Comparison of ENCODE assay signal across 28 cellular contexts in genomic region chr1:91314643-91315042, GRCh38.
"Had no signal": no experiment of that assay in that cellular context is flagged by ENCODE, and none has a peak within 500 bp of the region (broad histone marks: within the 10 kb centered on the region; RNA-seq: fewer than 3 reads in every experiment).

No MANE protein-coding gene starts in this region.

- H3K27ac Mint-ChIP-seq: activated CD4-positive, alpha-beta T cell treated with anti-CD3 and anti-CD28 coated beads, Interleukin-2, amount 10 ng/mL, durations not matched to agents 7 days and 5 days; activated CD8-positive, alpha-beta T cell treated with anti-CD3 and anti-CD28 coated beads for 36 hours; activated naive CD8-positive, alpha-beta T cell; activated naive CD8-positive, alpha-beta T cell treated with anti-CD3 and anti-CD28 coated beads, Interleukin-2, amount 50 U/mL, for 24 hours; activated T-helper 17 cell treated with anti-CD3 and anti-CD28 coated beads, Interleukin-2, amount 50 U/mL, for 72 hours; dendritic cell treated with granulocyte-macrophage colony-stimulating factor and Interleukin-4, amounts not matched to agents 40 ng/mL and 50 ng/mL, for 4 days; effector memory CD8-positive, alpha-beta T cell had no signal

- H3K4me3 Mint-ChIP-seq: activated CD4-positive, alpha-beta T cell treated with anti-CD3 and anti-CD28 coated beads, Interleukin-2, amount 10 ng/mL, durations not matched to agents 7 days and 5 days; activated CD8-positive, alpha-beta T cell treated with anti-CD3 and anti-CD28 coated beads for 36 hours; activated naive CD8-positive, alpha-beta T cell; activated naive CD8-positive, alpha-beta T cell treated with anti-CD3 and anti-CD28 coated beads, Interleukin-2, amount 50 U/mL, for 24 hours; activated T-cell treated with anti-CD3 and anti-CD28 coated beads, Interleukin-2, amount 50 U/mL, for 4 hours; activated T-helper 17 cell treated with anti-CD3 and anti-CD28 coated beads, Interleukin-2, amount 50 U/mL, for 72 hours; central memory CD8-positive, alpha-beta T cell; dendritic cell treated with granulocyte-macrophage colony-stimulating factor and Interleukin-4, amounts not matched to agents 40 ng/mL and 50 ng/mL, for 4 days; effector memory CD8-positive, alpha-beta T cell had no signal

- H3K27me3 ChIP-seq: adrenal gland, body of pancreas, breast epithelium had no signal

- H3K27ac ChIP-seq: adrenal gland, body of pancreas, breast epithelium, coronary artery had no signal

- DNase-seq: activated CD4-positive, alpha-beta T cell treated with anti-CD3 and anti-CD28 coated beads for 1 hour; activated CD4-positive, alpha-beta T cell treated with anti-CD3 and anti-CD28 coated beads for 4 hours; activated CD4-positive, alpha-beta T cell treated with anti-CD3 and anti-CD28 coated beads, Interleukin-2, amount 10 ng/mL, durations not matched to agents 7 days and 5 days; activated CD4-positive, alpha-beta T cell treated with anti-CD3 and anti-CD28 coated beads, Interleukin-2, amount 50 U/mL, for 48 hours; activated CD8-positive, alpha-beta memory T cell treated with anti-CD3 and anti-CD28 coated beads for 24 hours; activated CD8-positive, alpha-beta T cell treated with anti-CD3 and anti-CD28 coated beads for 36 hours; activated effector memory CD4-positive, alpha-beta T cell treated with Interleukin-2 at 50 U/mL for 16 hours; activated gamma-delta T cell treated with Interleukin-2 at 50 U/mL for 16 hours; activated naive CD4-positive, alpha-beta T cell treated with anti-CD3 and anti-CD28 coated beads, Interleukin-2, amount 50 U/mL, for 16 hours; activated naive CD4-positive, alpha-beta T cell treated with Interleukin-2 at 50 U/mL for 16 hours; activated naive CD8-positive, alpha-beta T cell treated with anti-CD3 and anti-CD28 coated beads, Interleukin-2, amount 50 U/mL, for 24 hours; activated T-cell treated with anti-CD3 and anti-CD28 coated beads, Interleukin-2, amount 50 U/mL, for 4 hours; adrenal gland; amygdala; aorta; body of pancreas; effector CD4-positive, alpha-beta T cell; effector memory CD8-positive, alpha-beta T cell; head of caudate nucleus; T-helper 2 cell had no signal

- H3K4me1 Mint-ChIP-seq: activated CD4-positive, alpha-beta T cell treated with anti-CD3 and anti-CD28 coated beads, Interleukin-2, amount 10 ng/mL, durations not matched to agents 7 days and 5 days; activated naive CD8-positive, alpha-beta T cell treated with anti-CD3 and anti-CD28 coated beads, Interleukin-2, amount 50 U/mL, for 24 hours; activated T-helper 17 cell treated with anti-CD3 and anti-CD28 coated beads, Interleukin-2, amount 50 U/mL, for 72 hours; central memory CD8-positive, alpha-beta T cell had no signal

- FAIRE-seq: endothelial cell of umbilical vein, frontal cortex had no signal

- H3K27me3 Mint-ChIP-seq: dendritic cell treated with granulocyte-macrophage colony-stimulating factor and Interleukin-4, amounts not matched to agents 40 ng/mL and 50 ng/mL, for 4 days had no signal

- H3K4me3 ChIP-seq: adrenal gland, body of pancreas, breast epithelium, coronary artery had no signal

- H3K9me3 ChIP-seq: adrenal gland, body of pancreas, breast epithelium had no signal

- H3K9me3 Mint-ChIP-seq: activated CD8-positive, alpha-beta T cell treated with anti-CD3 and anti-CD28 coated beads for 36 hours; central memory CD8-positive, alpha-beta T cell; effector memory CD8-positive, alpha-beta T cell had no signal

- H3K36me3 ChIP-seq: adrenal gland, breast epithelium had no signal

- H3K4me1 ChIP-seq: adrenal gland, body of pancreas, breast epithelium had no signal
